8 cellular contexts compared by ENCODE assay signal in genomic region chr12:119008273-119008672, GRCh38. TPM values are rescaled to one million over a fixed set of nuclear protein-coding genes. Genes with fewer than 3 reads are reported as not detected.
"Had no signal": no experiment of that assay in that cellular context is flagged by ENCODE, and none has a peak within 500 bp of the region (broad histone marks: within the 10 kb centered on the region; RNA-seq: fewer than 3 reads in every experiment).

No MANE protein-coding gene starts in this region.

RNA-seq across cellular contexts. Expression of gene SRRM4, which starts 26.9 kb away (rescaled TPM):
- total RNA-seq: activated B cell treated with CpG ODN at 0.5 μM for 24 hours; activated CD4-positive, alpha-beta T cell treated with anti-CD3 and anti-CD28 coated beads, Interleukin-2, amount 10 ng/mL, durations not matched to agents 24 days and 14 days; activated CD8-positive, alpha-beta memory T cell treated with anti-CD3 and anti-CD28 coated beads, Interleukin-2, amount 10 ng/mL, durations not matched to agents 7 days and 5 days; activated T-helper 1 cell treated with anti-CD3 and anti-CD28 coated beads, Interleukin-12 subunit alpha, Interleukin-12 subunit beta, Interleukin-2, Interleukin-4 antibody, amounts not matched to agents 30 ng/mL and 10 ng/mL and 1 ng/mL, durations not matched to agents 14 hours and 24 hours and 36 hours; ascending aorta; OCI-LY7; RPMI7951; T-helper 17 cell had no signal
